9 cellular contexts compared by ENCODE assay signal in the genomic region with DNA sequence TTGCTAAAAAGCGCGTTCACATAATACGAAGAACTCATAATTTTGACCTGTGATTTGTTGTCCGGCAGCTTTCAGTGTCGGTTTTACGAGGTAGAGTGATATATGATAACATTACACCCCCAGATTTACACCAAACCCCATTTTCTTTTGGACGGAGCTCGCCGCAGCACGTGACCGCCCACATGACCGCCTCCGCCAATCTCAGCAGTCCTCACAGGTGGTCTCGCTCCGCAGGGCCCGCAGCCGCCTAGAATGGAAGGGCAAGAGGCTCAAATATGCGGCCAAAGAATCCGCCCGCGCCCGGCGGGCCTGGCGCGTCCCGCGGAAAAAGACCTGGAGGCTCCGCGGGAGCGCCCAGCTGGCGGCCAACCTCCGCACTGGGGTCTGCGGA. TPM values are rescaled to one million over a fixed set of nuclear protein-coding genes. Genes with fewer than 3 reads are reported as not detected.
DNase-seq lines count a peak whose midpoint lies in the region; ATAC-seq and TF ChIP-seq lines count a peak whose summit lies in the region.
"Had no signal": no experiment of that assay in that cellular context is flagged by ENCODE, and none has a peak within 500 bp of the region (broad histone marks: within the 10 kb centered on the region; RNA-seq: fewer than 3 reads in every experiment).

TSS of gene HOXA7 (minus strand) at position 168 of the 391 bp plus-strand sequence. CDS start at position 38, 130 bp downstream.

- H2AFZ ChIP-seq in Karpas-422 (ENCODE audit: low read length): peak within 1 kb of the TSS; percentile 96

- no peaks in the 10 kb centered on the region for H3K79me2 ChIP-seq in Karpas-422 (ENCODE audit: low read length)

- no peak for TF ChIP-seq CTCF in lower leg skin (IDR thresholded peaks at IDR 0.05)
- no peak for TF ChIP-seq CTCF in upper lobe of right lung (IDR thresholded peaks at IDR 0.05)
- no peak for TF ChIP-seq CTCF in GM10248 (IDR thresholded peaks at IDR 0.05; ENCODE audit: control extremely low read depth, extremely low read depth, low read depth, missing control alignments)

- H3K4me3 ChIP-seq in Karpas-422 (ENCODE audit: low read length) (peak within 1 kb of the TSS; percentile 69), lower leg skin (ENCODE audit: low read depth, poor library complexity, severe bottlenecking) (peak within 1 kb of the TSS; percentile 56), upper lobe of right lung (peak within 1 kb of the TSS; percentile 55)

- intact Hi-C loops in lower leg skin (cut with DNase I; ENCODE audit: low total_unique reads) (no loop called here), upper lobe of right lung (cut with DNase I) (loop anchor here (5.0 kb wide), 1 partner anchor 784 kb away; no protein-coding TSS in a partner anchor)

- H3K4me1 Mint-ChIP-seq in activated T-helper 17 cell treated with anti-CD3 and anti-CD28 coated beads, Interleukin-2, amount 50 U/mL, for 72 hours: peaks cover 19% of the 10 kb centered on the region

- H3K27me3 Mint-ChIP-seq in activated T-helper 17 cell treated with anti-CD3 and anti-CD28 coated beads, Interleukin-2, amount 50 U/mL, for 72 hours: peaks cover 64% of the 10 kb centered on the region

- TF ChIP-seq POLR2A in lower leg skin (IDR thresholded peaks at IDR 0.05): no peak

- H3K27ac Mint-ChIP-seq in activated T-helper 17 cell treated with anti-CD3 and anti-CD28 coated beads, Interleukin-2, amount 50 U/mL, for 72 hours: no peak within 1 kb of the TSS

- DNase-seq in DMS 273 treated with DMSO at 0.1 percent for 48 hours (lab: John Stamatoyannopoulos, UW) (peak; percentile 80), Karpas-422 (peak; percentile 90), lower leg skin (ENCODE audit: low spot score in 2 of 2) (peak in 1 of 2 donors; percentile 95), upper lobe of right lung (peak; percentile 73), activated gamma-delta T cell (lab: John Stamatoyannopoulos, UW) (no peak), HUDEP-2 (lab: John Stamatoyannopoulos, UW; ENCODE audit: unreplicated experiment in 76 of 76) (no peak), GM10248 (ENCODE audit: extremely low spot score) (no peak)

- H3K27me3 ChIP-seq in Karpas-422 (ENCODE audit: low read length): no peaks in the 10 kb centered on the region
- peaks cover 91% of the 10 kb centered on the region for H3K27me3 ChIP-seq in upper lobe of right lung

- 0% methylated on average over 15 to 30 of the region's 33 CpGs for WGBS in lower leg skin, 2 donors

- no peak for ATAC-seq in activated T-helper 17 cell treated with anti-CD3 and anti-CD28 coated beads, Interleukin-2, amount 50 U/mL, for 72 hours (replicated peaks)
- ATAC-seq in upper lobe of right lung: no peak

- H3K9me3 Mint-ChIP-seq in activated T-helper 17 cell treated with anti-CD3 and anti-CD28 coated beads, Interleukin-2, amount 50 U/mL, for 72 hours: no peaks in the 10 kb centered on the region

- H4K20me1 ChIP-seq in Karpas-422 (ENCODE audit: insufficient read depth, low read depth, low read length): no peaks in the 10 kb centered on the region

- POLR2A ChIA-PET in GM10248 (lab: Yijun Ruan, JAX): no interaction called here

- CTCF ChIA-PET in GM10248 (lab: Yijun Ruan, JAX): interaction anchor here (1.0 to 1.3 kb wide), 2 partner anchors 300 to 787 kb away, joined by 3 to 5 read pairs; no protein-coding TSS in a partner anchor

- H3K9ac ChIP-seq in Karpas-422 (ENCODE audit: low read length): peak within 1 kb of the TSS; percentile 78

- peaks cover 16% of the 10 kb centered on the region for H3K36me3 Mint-ChIP-seq in activated T-helper 17 cell treated with anti-CD3 and anti-CD28 coated beads, Interleukin-2, amount 50 U/mL, for 72 hours (ENCODE audit: low read depth)

- H3K27ac ChIP-seq in Karpas-422 (ENCODE audit: low read length): peak within 1 kb of the TSS; percentile 75
- peak within 1 kb of the TSS; percentile 79 for H3K27ac ChIP-seq in upper lobe of right lung

- no peaks in the 10 kb centered on the region for H3K9me2 ChIP-seq in Karpas-422 (replicated peaks; ENCODE audit: insufficient read depth, low read length)

- H3K36me3 ChIP-seq in Karpas-422 (ENCODE audit: insufficient read depth, low read length): no peaks in the 10 kb centered on the region
- no peaks in the 10 kb centered on the region for H3K36me3 ChIP-seq in upper lobe of right lung

- peaks cover 52% of the 10 kb centered on the region for H3K4me1 ChIP-seq in Karpas-422 (ENCODE audit: low read length)
- H3K4me1 ChIP-seq in upper lobe of right lung: peaks cover 28% of the 10 kb centered on the region

- peak within 1 kb of the TSS; percentile 72 for H3K4me3 Mint-ChIP-seq in activated T-helper 17 cell treated with anti-CD3 and anti-CD28 coated beads, Interleukin-2, amount 50 U/mL, for 72 hours

- peak within 1 kb of the TSS; percentile 77 for H3K4me2 ChIP-seq in Karpas-422 (ENCODE audit: low read depth, low read length, poor library complexity, severe bottlenecking)

- H3K9me3 ChIP-seq in Karpas-422 (ENCODE audit: low read length) (no peaks in the 10 kb centered on the region), upper lobe of right lung (no peaks in the 10 kb centered on the region)

RNA-seq across cellular contexts. Expression of gene HOXA7, which starts in this region (rescaled TPM):
- 7.5 and 10.2 TPM in 2 replicates for total RNA-seq in Karpas-422 (2014; rRNA removed; shearing (Covaris generic); ENCODE audit: low replicate concordance)
- total RNA-seq in activated T-helper 17 cell treated with anti-CD3 and anti-CD28 coated beads, Interleukin-2, amount 50 U/mL, for 72 hours: not detected
- total RNA-seq in lower leg skin: 10 to 100 TPM; 10.0 to 26.1 (median 18.1) TPM
- 2.9 TPM for total RNA-seq in upper lobe of right lung
- total RNA-seq: T-helper 1 cell treated with Interleukin-12 subunit alpha and Interleukin-12 subunit beta and Interleukin-4 antibody, amounts not matched to agents 30 ng/mL and 1 ng/mL, for 36 hours had no signal

Comparison
In these comparisons a context has a peak if more than half of its experiments do, and no peak if none do; other contexts are left out.
1. DNase-seq: peak in DMS 273 treated with DMSO at 0.1 percent for 48 hours (single experiment), Karpas-422 (single experiment) and upper lobe of right lung (single experiment); none in activated gamma-delta T cell (single experiment), HUDEP-2 (0 of 76) and GM10248 (single experiment).
2. Peak in every context shown above with its lines, with median percentiles within 50 percentile points of each other: H3K4me3 ChIP-seq.